Comparison of ENCODE assay signal across 18 cellular contexts in genomic region chr2:120432293-120432975, GRCh38.
"Had no signal": no experiment of that assay in that cellular context is flagged by ENCODE, and none has a peak within 500 bp of the region (broad histone marks: within the 10 kb centered on the region; RNA-seq: fewer than 3 reads in every experiment).

No MANE protein-coding gene starts in this region.

- DNase-seq: activated CD4-positive, alpha-beta memory T cell treated with anti-CD3 and anti-CD28 coated beads for 36 hours; activated CD4-positive, alpha-beta T cell treated with anti-CD3 and anti-CD28 coated beads for 36 hours; activated effector memory CD4-positive, alpha-beta T cell treated with anti-CD3 and anti-CD28 coated beads, Interleukin-2, amount 50 U/mL, for 16 hours; activated naive CD4-positive, alpha-beta T cell treated with anti-CD3 and anti-CD28 coated beads, Interleukin-2, amount 50 U/mL, for 16 hours; activated T-cell treated with anti-CD3 and anti-CD28 coated beads, Interleukin-2, amount 50 U/mL, for 72 hours; aorta; cerebellar nuclear complex; effector CD8-positive, alpha-beta T cell; left cardiac atrium; stimulated activated CD4-positive, alpha-beta T cell treated with anti-CD3 and anti-CD28 coated beads, Interleukin-4, amount 100 ng/mL, for 4 hours; stimulated activated naive CD4-positive, alpha-beta T cell; substantia nigra; SW 1271; T-helper 2 cell; tibial artery had no signal

- H3K4me1 Mint-ChIP-seq: activated CD4-positive, alpha-beta T cell treated with anti-CD3 and anti-CD28 coated beads for 36 hours had no signal

- H3K27ac Mint-ChIP-seq: activated CD4-positive, alpha-beta memory T cell treated with anti-CD3 and anti-CD28 coated beads for 36 hours; activated CD4-positive, alpha-beta T cell treated with anti-CD3 and anti-CD28 coated beads for 36 hours; activated T-cell treated with anti-CD3 and anti-CD28 coated beads, Interleukin-2, amount 50 U/mL, for 72 hours; dendritic cell treated with granulocyte-macrophage colony-stimulating factor and Interleukin-4, amounts not matched to agents 40 ng/mL and 50 ng/mL, for 4 days; natural killer cell treated with Interleukin-12 subunit alpha and Interleukin-12 subunit beta and Interleukin-15 and Interleukin-18, amount 100 ng/mL, for 72 hours had no signal

- ATAC-seq: activated CD4-positive, alpha-beta T cell treated with anti-CD3 and anti-CD28 coated beads for 36 hours; activated T-cell treated with anti-CD3 and anti-CD28 coated beads, Interleukin-2, amount 50 U/mL, for 72 hours; gastroesophageal sphincter; left cardiac atrium had no signal

- H3K4me3 Mint-ChIP-seq: activated CD4-positive, alpha-beta memory T cell treated with anti-CD3 and anti-CD28 coated beads for 36 hours; activated CD4-positive, alpha-beta T cell treated with anti-CD3 and anti-CD28 coated beads for 36 hours; activated T-cell treated with anti-CD3 and anti-CD28 coated beads, Interleukin-2, amount 50 U/mL, for 72 hours; dendritic cell treated with granulocyte-macrophage colony-stimulating factor and Interleukin-4, amounts not matched to agents 40 ng/mL and 50 ng/mL, for 4 days; natural killer cell treated with Interleukin-12 subunit alpha and Interleukin-12 subunit beta and Interleukin-15 and Interleukin-18, amount 100 ng/mL, for 72 hours had no signal

- H3K36me3 Mint-ChIP-seq: activated CD4-positive, alpha-beta memory T cell treated with anti-CD3 and anti-CD28 coated beads for 36 hours; natural killer cell treated with Interleukin-12 subunit alpha and Interleukin-12 subunit beta and Interleukin-15 and Interleukin-18, amount 100 ng/mL, for 72 hours had no signal

- H3K9me3 Mint-ChIP-seq: activated CD4-positive, alpha-beta memory T cell treated with anti-CD3 and anti-CD28 coated beads for 36 hours; activated T-cell treated with anti-CD3 and anti-CD28 coated beads, Interleukin-2, amount 50 U/mL, for 72 hours; dendritic cell treated with granulocyte-macrophage colony-stimulating factor and Interleukin-4, amounts not matched to agents 40 ng/mL and 50 ng/mL, for 4 days; natural killer cell treated with Interleukin-12 subunit alpha and Interleukin-12 subunit beta and Interleukin-15 and Interleukin-18, amount 100 ng/mL, for 72 hours had no signal
